8 cellular contexts compared by ENCODE assay signal in the genomic region with DNA sequence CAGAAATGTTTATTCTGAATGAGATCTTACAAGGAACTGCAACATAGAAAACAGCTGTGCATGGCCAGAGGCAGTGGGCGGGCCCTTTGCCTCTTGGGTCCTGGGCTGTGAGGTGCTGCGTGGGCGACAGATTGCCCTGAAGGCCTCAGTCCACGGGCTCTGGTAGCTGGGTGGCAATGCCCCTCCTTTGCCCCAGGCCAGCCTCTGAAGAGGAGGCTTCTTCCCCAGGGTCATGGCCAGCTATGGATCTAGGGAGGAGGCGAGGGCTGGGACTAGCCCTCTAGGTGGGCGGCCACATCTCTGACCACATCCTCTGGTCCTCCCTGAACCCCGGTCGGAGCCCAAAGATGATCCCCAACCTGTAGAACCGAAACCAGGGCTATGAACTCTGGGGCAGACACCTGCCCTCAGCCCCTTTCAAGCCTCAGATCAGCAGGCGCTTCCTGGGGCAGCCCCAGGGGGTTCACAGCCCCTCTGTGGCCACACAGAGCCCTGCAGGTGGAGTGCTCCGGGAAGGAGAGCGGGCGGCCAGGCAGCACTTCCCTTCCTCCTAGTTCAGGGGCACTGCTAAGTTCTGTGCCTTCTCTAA. TPM values are rescaled to one million over a fixed set of nuclear protein-coding genes. Genes with fewer than 3 reads are reported as not detected.
A peak's percentile ranks its signal among the peaks of the same experiment; 100 is the strongest.
DNase-seq lines count a peak whose midpoint lies in the region; ATAC-seq and TF ChIP-seq lines count a peak whose summit lies in the region.

No MANE protein-coding gene starts in this region.

- TF ChIP-seq POLR2A in breast epithelium (IDR thresholded peaks at IDR 0.05) (no peak), spleen (IDR thresholded peaks at IDR 0.05) (no peak)

- H3K9me3 ChIP-seq in MG63 (no peaks in the 10 kb centered on the region), breast epithelium (no peaks in the 10 kb centered on the region), spleen (no peaks in the 10 kb centered on the region)

- peak; percentile 43 for ATAC-seq in GM18519 (IDR thresholded peaks at IDR 0.05; ENCODE audit: low FRiP score, unreplicated experiment)
- peak; percentile 53 for ATAC-seq in GM21786 (IDR thresholded peaks at IDR 0.05; ENCODE audit: unreplicated experiment)

- intact Hi-C loops in breast epithelium (cut with DNase I; ENCODE audit: low total_unique reads) (loop anchor here (10.0 kb wide), 1 partner anchor 164 kb away; a partner anchor contains a TSS), spleen (cut with DNase I; ENCODE audit: low total_unique reads) (no loop called here)

- H3K4me1 ChIP-seq in breast epithelium (peaks cover 21 to 32% of the 10 kb centered on the region in 2 donors), spleen (peaks cover 81 to 98% (median 95%) of the 10 kb centered on the region in 6 donors)

- TF ChIP-seq CTCF in breast epithelium (IDR thresholded peaks at IDR 0.05) (no peak), spleen (IDR thresholded peaks at IDR 0.05 in 8 of 11, conservative IDR thresholded peaks at IDR 0.05 in 3 of 11) (peak in 8 of 11 experiments; percentile 25 to 56 (median 42))

- H3K4me3 ChIP-seq in MG63 (no peak overlapping the region), breast epithelium (no peak overlapping the region), spleen (peak overlapping the region in 3 of 8 donors; percentile 2 to 46 (median 6))

- DNase-seq in MG63 (peak; percentile 65), breast epithelium (ENCODE audit: low spot score in 2 of 2) (no peak), spleen (peak; percentile 94), NOMO-1 (lab: John Stamatoyannopoulos, UW; ENCODE audit: unreplicated experiment in 2 of 2) (no peak), AML-193 (lab: John Stamatoyannopoulos, UW) (no peak), NCI-H524 (lab: John Stamatoyannopoulos, UW) (no peak)

- H3K36me3 ChIP-seq in MG63 (peaks cover 38% of the 10 kb centered on the region), breast epithelium (no peaks in the 10 kb centered on the region), spleen (peaks cover 0 to 49% (median 32%) of the 10 kb centered on the region in 6 donors)

- H3K27ac ChIP-seq in breast epithelium (peak overlapping the region; percentile 69), spleen (peak overlapping the region; percentile 70 to 98 (median 92))

- 28 to 55% (median 35%) methylated on average over 7 to 13 of the region's 13 CpGs for WGBS in spleen, 5 donors

- H3K27me3 ChIP-seq in MG63 (no peaks in the 10 kb centered on the region), breast epithelium (no peaks in the 10 kb centered on the region), spleen (replicated peaks in 1 of 7) (no peaks in the 10 kb centered on the region)

RNA-seq across cellular contexts. Expression of a gene that starts 6.6 kb away (rescaled TPM):
- total RNA-seq in MG63 (2014; rRNA removed; shearing (Covaris generic); ENCODE audit: low replicate concordance), result 0.07 and 0.36 TPM in 2 replicates
- total RNA-seq in breast epithelium (10 to 100 TPM in 1 of 3 donors, 1 to 10 TPM in 1, not detected in 1; 5.9 to 14.9 TPM), spleen (1 to 10 TPM; 1.9 to 4.6 (median 2.6) TPM)
- polyA plus RNA-seq in spleen, result 1 to 10 TPM in 2 of 3 donors, under 1 TPM in 1; 0.74 to 2.0 (median 1.0) TPM

RNA-seq across cellular contexts. Expression of a gene that starts 27.3 kb away (rescaled TPM):
- 62.9 and 64.8 TPM in 2 replicates for total RNA-seq in MG63 (2014; rRNA removed; shearing (Covaris generic); ENCODE audit: low replicate concordance)
- total RNA-seq in breast epithelium, result 10 to 100 TPM; 26.9 to 45.4 (median 31.2) TPM
- 100 to 1,000 TPM; 117 to 337 (median 201) TPM for total RNA-seq in spleen
- polyA plus RNA-seq in spleen, result 10 to 100 TPM; 51.9 to 93.9 (median 53.7) TPM

RNA-seq across cellular contexts. Expression of a gene that starts 40.7 kb away (rescaled TPM):
- total RNA-seq in MG63 (2014; rRNA removed; shearing (Covaris generic); ENCODE audit: low replicate concordance), result 9.2 and 13.3 TPM in 2 replicates
- total RNA-seq in breast epithelium, result 10 to 100 TPM; 11.4 to 19.0 (median 14.8) TPM
- 10 to 100 TPM; 20.1 to 33.6 (median 28.2) TPM for total RNA-seq in spleen
- polyA plus RNA-seq in spleen, result 10 to 100 TPM; 17.8 to 27.6 (median 20.5) TPM

RNA-seq across cellular contexts. Expression of a gene that starts 48.1 kb away (rescaled TPM):
- total RNA-seq in MG63 (2014; rRNA removed; shearing (Covaris generic); ENCODE audit: low replicate concordance), result 6.2 and 14.8 TPM in 2 replicates
- total RNA-seq in breast epithelium (10 to 100 TPM in 2 of 3 donors, 1 to 10 TPM in 1; 7.7 to 16.1 (median 14.0) TPM), spleen (100 to 1,000 TPM in 1 of 7 donors, 10 to 100 TPM in 6; 41.5 to 106 (median 57.4) TPM)
- 10 to 100 TPM; 40.8 to 70.8 (median 63.8) TPM for polyA plus RNA-seq in spleen

Comparison
In these comparisons a context has a peak if more than half of its experiments do, and no peak if none do; other contexts are left out.
1. DNase-seq: peak in MG63 (single experiment) and spleen (single experiment); none in breast epithelium (0 of 2), NOMO-1 (0 of 2), AML-193 (0 of 2) and NCI-H524 (0 of 2).
2. CTCF ChIP-seq: peak in spleen (8 of 11); none in breast epithelium (0 of 3).